Comparison of ENCODE assay signal across 14 cellular contexts in the genomic region with DNA sequence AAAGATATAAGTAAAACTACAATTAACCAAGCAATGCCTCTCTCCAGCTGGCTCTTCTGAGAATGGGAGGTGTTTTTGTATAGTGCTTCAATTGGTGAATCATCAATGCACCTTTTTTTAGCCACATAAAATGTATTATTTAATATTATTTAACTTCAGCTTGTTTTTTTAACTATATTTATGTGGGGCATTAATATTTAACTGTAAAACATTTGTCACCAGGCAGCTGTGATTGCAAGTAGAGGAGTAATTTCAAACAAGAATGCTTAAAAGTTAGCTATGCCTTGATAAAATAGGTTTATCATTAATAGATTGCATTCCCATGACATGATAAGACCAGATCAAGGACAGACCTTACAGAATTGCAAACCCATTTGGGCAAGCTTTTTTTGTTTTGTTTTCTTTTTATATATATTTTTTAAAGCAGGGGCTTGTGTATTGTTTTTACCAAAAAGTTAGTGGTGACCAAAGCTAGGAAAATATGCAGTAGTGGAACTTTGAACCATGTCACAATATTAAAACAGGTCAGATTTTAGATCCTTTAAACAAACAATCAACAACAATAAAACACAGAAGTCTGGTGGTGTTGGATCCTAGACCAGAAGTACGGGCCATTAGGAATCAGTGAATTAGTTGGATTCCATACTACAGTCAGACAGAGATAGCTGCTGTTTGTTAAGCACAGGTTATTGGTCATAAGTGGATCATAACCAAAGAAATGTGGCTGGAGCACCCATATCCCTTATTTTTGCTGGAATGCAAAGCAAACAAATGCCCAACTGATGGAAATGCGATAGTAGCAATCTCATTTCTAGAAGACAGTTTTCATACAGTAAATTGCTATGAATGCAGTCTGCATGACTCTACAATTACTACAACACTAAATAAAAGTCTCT. TPM values are rescaled to one million over a fixed set of nuclear protein-coding genes. Genes with fewer than 3 reads are reported as not detected.
DNase-seq lines count a peak whose midpoint lies in the region; ATAC-seq and TF ChIP-seq lines count a peak whose summit lies in the region.
"Had no signal": no experiment of that assay in that cellular context is flagged by ENCODE, and none has a peak within 500 bp of the region (broad histone marks: within the 10 kb centered on the region; RNA-seq: fewer than 3 reads in every experiment).

No MANE protein-coding gene starts in this region.

- H3K4me1 Mint-ChIP-seq in activated naive CD8-positive, alpha-beta T cell treated with anti-CD3 and anti-CD28 coated beads for 36 hours = peaks cover 9% of the 10 kb centered on the region

- H3K9me3 ChIP-seq in right atrium auricular region (no peaks in the 10 kb centered on the region), muscle layer of colon (ENCODE audit: low read length) (no peaks in the 10 kb centered on the region), aorta (ENCODE audit: control insufficient read depth, low read length) (no peaks in the 10 kb centered on the region)

- H3K36me3 Mint-ChIP-seq in activated naive CD8-positive, alpha-beta T cell treated with anti-CD3 and anti-CD28 coated beads for 36 hours = no peaks in the 10 kb centered on the region
- H3K36me3 Mint-ChIP-seq: natural killer cell treated with Interleukin-12 subunit alpha and Interleukin-12 subunit beta and Interleukin-15 and Interleukin-18, amount 100 ng/mL, for 72 hours had no signal

- H3K27ac Mint-ChIP-seq in activated naive CD8-positive, alpha-beta T cell treated with anti-CD3 and anti-CD28 coated beads for 36 hours = no peak overlapping the region
- H3K27ac Mint-ChIP-seq: natural killer cell treated with Interleukin-12 subunit alpha and Interleukin-12 subunit beta and Interleukin-15 and Interleukin-18, amount 100 ng/mL, for 72 hours had no signal

- no peak for TF ChIP-seq CTCF in right atrium auricular region (IDR thresholded peaks at IDR 0.05)

- no peak overlapping the region for H3K4me3 Mint-ChIP-seq in activated naive CD8-positive, alpha-beta T cell treated with anti-CD3 and anti-CD28 coated beads for 36 hours
- H3K4me3 Mint-ChIP-seq: central memory CD8-positive, alpha-beta T cell had no signal

- H3K36me3 ChIP-seq in right atrium auricular region = peaks cover 18% of the 10 kb centered on the region
- H3K36me3 ChIP-seq in muscle layer of colon (ENCODE audit: insufficient read depth, low read length) = peaks cover 18% of the 10 kb centered on the region
- H3K36me3 ChIP-seq in aorta (ENCODE audit: control insufficient read depth in 1 of 2, insufficient read depth in 2 of 2, low read length in 1 of 2) = peaks cover 0 to 2% of the 10 kb centered on the region in 2 donors
- H3K36me3 ChIP-seq: WERI-Rb-1 had no signal

- no peaks in the 10 kb centered on the region for H3K9me3 Mint-ChIP-seq in activated naive CD8-positive, alpha-beta T cell treated with anti-CD3 and anti-CD28 coated beads for 36 hours
- H3K9me3 Mint-ChIP-seq: central memory CD8-positive, alpha-beta T cell; natural killer cell treated with Interleukin-12 subunit alpha and Interleukin-12 subunit beta and Interleukin-15 and Interleukin-18, amount 100 ng/mL, for 72 hours had no signal

- peak overlapping the region; percentile 98 for H3K27ac ChIP-seq in right atrium auricular region
- H3K27ac ChIP-seq in muscle layer of colon (ENCODE audit: low read depth, low read length) = no peak overlapping the region
- H3K27ac ChIP-seq in aorta (ENCODE audit: low read depth in 1 of 2, low read length in 2 of 2) = no peak overlapping the region
- H3K27ac ChIP-seq: WERI-Rb-1 had no signal

- ATAC-seq in Right ventricle myocardium inferior (no peak), aorta (ENCODE audit: low FRiP score) (no peak), HG03045 (IDR thresholded peaks at IDR 0.05; ENCODE audit: unreplicated experiment) (no peak)
- ATAC-seq: natural killer cell treated with Interleukin-12 subunit alpha and Interleukin-12 subunit beta and Interleukin-15 and Interleukin-18, amount 100 ng/mL, for 72 hours had no signal

- DNase-seq in right atrium auricular region (ENCODE audit: low spot score) (no peak), Right ventricle myocardium inferior (ENCODE audit: missing footprints) (no peak), dermis blood vessel endothelial cell (peak; percentile 47), aorta (no peak), OCI-M2 (lab: John Stamatoyannopoulos, UW; ENCODE audit: unreplicated experiment) (no peak)
- no peak for DNase-seq in activated naive CD8-positive, alpha-beta T cell treated with anti-CD3 and anti-CD28 coated beads for 36 hours
- DNase-seq: activated naive CD4-positive, alpha-beta T cell treated with Interleukin-2 at 50 U/mL for 16 hours; DMS53; NCI-H2107; WERI-Rb-1 had no signal

- H3K4me1 ChIP-seq in right atrium auricular region = peaks cover 0 to 27% of the 10 kb centered on the region in 2 donors
- H3K4me1 ChIP-seq in muscle layer of colon (ENCODE audit: insufficient read depth, low read length) = peaks cover 21% of the 10 kb centered on the region
- H3K4me1 ChIP-seq in aorta (ENCODE audit: control insufficient read depth in 1 of 2, insufficient read depth in 2 of 2, low read length in 2 of 2) = peaks cover 2 to 4% of the 10 kb centered on the region in 2 donors

- intact Hi-C loops in Right ventricle myocardium inferior (cut with DNase I) (no loop called here), aorta (cut with DNase I) (no loop called here)

- peak overlapping the region; percentile 97 for H3K9ac ChIP-seq in muscle layer of colon (ENCODE audit: low read length)

- WGBS in aorta, 2 donors = 66 to 68% methylated on average over 2 of the region's 2 CpGs

- H3K27me3 ChIP-seq in right atrium auricular region = no peaks in the 10 kb centered on the region
- H3K27me3 ChIP-seq in muscle layer of colon (ENCODE audit: control insufficient read depth in 1 of 2, insufficient read depth in 2 of 2, low read length in 2 of 2) = no peaks in the 10 kb centered on the region
- no peaks in the 10 kb centered on the region for H3K27me3 ChIP-seq in aorta (ENCODE audit: control insufficient read depth in 1 of 2, insufficient read depth in 2 of 2, low read length in 1 of 2)

- H3K4me3 ChIP-seq in right atrium auricular region = peak overlapping the region; percentile 90 to 92
- peak overlapping the region; percentile 46 to 92 for H3K4me3 ChIP-seq in muscle layer of colon (ENCODE audit: low read depth in 1 of 2, low read length in 2 of 2)
- peak overlapping the region; percentile 60 to 80 for H3K4me3 ChIP-seq in aorta (ENCODE audit: low read length in 2 of 2)

- peaks cover 66% of the 10 kb centered on the region for H3K27me3 Mint-ChIP-seq in activated naive CD8-positive, alpha-beta T cell treated with anti-CD3 and anti-CD28 coated beads for 36 hours

RNA-seq across cellular contexts. Expression of a gene that starts 2.9 kb away (rescaled TPM):
- total RNA-seq in right atrium auricular region (100 to 1,000 TPM; 180 to 278 TPM), Right ventricle myocardium inferior (239 TPM), dermis blood vessel endothelial cell (247 and 291 TPM in 2 replicates), aorta (100 to 1,000 TPM in 1 of 2 donors, 10 to 100 TPM in 1; 86.7 to 131 TPM)
- 10 to 100 TPM; 81.8 to 89.8 TPM for polyA plus RNA-seq in aorta
- total RNA-seq in activated naive CD8-positive, alpha-beta T cell treated with anti-CD3 and anti-CD28 coated beads for 36 hours = not detected
- total RNA-seq: natural killer cell treated with Interleukin-12 subunit alpha and Interleukin-12 subunit beta and Interleukin-15 and Interleukin-18, amount 100 ng/mL, for 72 hours had no signal

RNA-seq across cellular contexts. Expression of a gene that starts 22.4 kb away (rescaled TPM):
- total RNA-seq in right atrium auricular region (100 to 1,000 TPM; 396 to 398 TPM), Right ventricle myocardium inferior (387 TPM), dermis blood vessel endothelial cell (1,771 and 3,866 TPM in 2 replicates), aorta (100 to 1,000 TPM; 229 to 230 TPM)
- 100 to 1,000 TPM; 133 to 229 TPM for polyA plus RNA-seq in aorta
- 1 to 10 TPM; 1.4 to 1.5 TPM for total RNA-seq in activated naive CD8-positive, alpha-beta T cell treated with anti-CD3 and anti-CD28 coated beads for 36 hours
- total RNA-seq: natural killer cell treated with Interleukin-12 subunit alpha and Interleukin-12 subunit beta and Interleukin-15 and Interleukin-18, amount 100 ng/mL, for 72 hours had no signal

Comparison
In these comparisons a context has a peak if more than half of its experiments do, and no peak if none do; other contexts are left out.
1. H3K27ac ChIP-seq: peak in right atrium auricular region (2 of 2); none in muscle layer of colon (single experiment) and aorta (0 of 2).
2. RNA of a gene that starts 2.9 kb away (total RNA-seq): 247 to 291 TPM in dermis blood vessel endothelial cell, 180 to 278 TPM in right atrium auricular region, 239 TPM in Right ventricle myocardium inferior (single experiment) and 86.7 to 131 TPM in aorta; not detected in activated naive CD8-positive, alpha-beta T cell treated with anti-CD3 and anti-CD28 coated beads for 36 hours; every median in the first group is over 10 times any median in the second.
3. RNA of a gene that starts 22.4 kb away (total RNA-seq): 1,771 to 3,866 TPM in dermis blood vessel endothelial cell, 396 to 398 TPM in right atrium auricular region, 387 TPM in Right ventricle myocardium inferior (single experiment) and 229 to 230 TPM in aorta; 1.4 to 1.5 TPM in activated naive CD8-positive, alpha-beta T cell treated with anti-CD3 and anti-CD28 coated beads for 36 hours; every median in the first group is over 10 times any median in the second.
4. Peak in every context shown above with its lines, with median percentiles within 50 percentile points of each other: H3K4me3 ChIP-seq.